In genomic region chr1:19310720-19311502, GRCh38 we compare ENCODE assay signal across 8 cellular contexts. TPM values are rescaled to one million over a fixed set of nuclear protein-coding genes. Genes with fewer than 3 reads are reported as not detected.
DNase-seq lines count a peak whose midpoint lies in the region; ATAC-seq and TF ChIP-seq lines count a peak whose summit lies in the region.

No MANE protein-coding gene starts in this region.

- H3K4me1 ChIP-seq in lung (ENCODE audit: control insufficient read depth in 2 of 2, insufficient read depth in 2 of 2, low read length in 2 of 2) (peaks cover 0 to 24% of the 10 kb centered on the region in 2 donors), upper lobe of right lung (peaks cover 15% of the 10 kb centered on the region)

- H3K4me3 Mint-ChIP-seq in MCF 10A (ENCODE audit: unreplicated experiment) = peak overlapping the region; percentile 77

- DNase-seq in ELF-1 (ENCODE audit: low read depth, low spot score) = peak; percentile 25
- DNase-seq in LNCaP clone FGC (ENCODE audit: low read depth) = no peak
- no peak for DNase-seq in MCF 10A (ENCODE audit: unreplicated experiment)
- no peak for DNase-seq in lung (ENCODE audit: low spot score)
- DNase-seq in upper lobe of right lung = no peak
- DNase-seq in NK-92 (lab: John Stamatoyannopoulos, UW; ENCODE audit: unreplicated experiment) = no peak
- DNase-seq in NCI-H1436 treated with DMSO at 0.1 percent for 48 hours (lab: John Stamatoyannopoulos, UW) = no peak

- H3K4me3 ChIP-seq in LNCaP clone FGC (ENCODE audit: low read depth, low read length) = peak overlapping the region; percentile 70
- H3K4me3 ChIP-seq in lung = peak overlapping the region; percentile 82
- H3K4me3 ChIP-seq in upper lobe of right lung = peak overlapping the region; percentile 97

- ATAC-seq in lung (ENCODE audit: insufficient read depth, low FRiP score) (no peak), upper lobe of right lung (no peak), GM18505 (IDR thresholded peaks at IDR 0.05; ENCODE audit: unreplicated experiment) (no peak)

- H3K4me1 Mint-ChIP-seq in MCF 10A (ENCODE audit: insufficient read depth, unreplicated experiment) = peaks cover 27% of the 10 kb centered on the region

- TSS peak; percentile 42 for BruUV-seq in MCF 10A (replicated peaks; lab: Mats Ljungman, UMichigan)

- POLR2A ChIA-PET in MCF 10A (lab: Yijun Ruan, JAX) = interaction anchor here (0.6 to 3.9 kb wide), 11 partner anchors 16 to 1725 kb away, joined by 3 to 24 read pairs (median 4); partner anchors contain the start of genes EMC1 and MRTO4

- H3K27me3 Mint-ChIP-seq in MCF 10A (ENCODE audit: insufficient read depth, unreplicated experiment) = no peaks in the 10 kb centered on the region

- peaks cover 0 to 18% of the 10 kb centered on the region in 2 donors for H3K36me3 ChIP-seq in lung (ENCODE audit: control insufficient read depth in 2 of 2, insufficient read depth in 2 of 2, low read length in 2 of 2)
- H3K36me3 ChIP-seq in upper lobe of right lung = peaks cover 26% of the 10 kb centered on the region

- CTCF ChIA-PET in MCF 10A (lab: Yijun Ruan, JAX) = interaction anchor here (0.6 kb wide), 1 partner anchor 100 kb away, joined by 3 read pairs; no protein-coding TSS in a partner anchor

- TF ChIP-seq CTCF in LNCaP clone FGC (IDR thresholded peaks at IDR 0.05; ENCODE audit: control insufficient read depth, extremely low read depth, insufficient read depth) = no peak
- no peak for TF ChIP-seq CTCF in MCF 10A (IDR thresholded peaks at IDR 0.05; ENCODE audit: unreplicated experiment)
- TF ChIP-seq CTCF in lung (IDR thresholded peaks at IDR 0.05; ENCODE audit: control extremely low read depth, extremely low read depth) = no peak
- TF ChIP-seq CTCF in upper lobe of right lung (IDR thresholded peaks at IDR 0.05) = no peak

- no peak for TF ChIP-seq POLR2A in GM18505 (IDR thresholded peaks at IDR 0.05; ENCODE audit: borderline replicate concordance, extremely low read depth, insufficient read depth, insufficient read length)

- H3K36me3 Mint-ChIP-seq in MCF 10A (ENCODE audit: insufficient read depth, unreplicated experiment) = peaks cover 16% of the 10 kb centered on the region

- H3K27ac ChIP-seq in lung (ENCODE audit: low read depth in 1 of 2, low read length in 1 of 2) (peak overlapping the region in 1 of 2 donors; percentile 78), upper lobe of right lung (no peak overlapping the region)

- WGBS in lung, 2 donors = 49 to 53% methylated on average over 12 to 13 of the region's 13 CpGs

- no peaks in the 10 kb centered on the region for H3K27me3 ChIP-seq in lung (ENCODE audit: control insufficient read depth, insufficient read depth)
- no peaks in the 10 kb centered on the region for H3K27me3 ChIP-seq in upper lobe of right lung

- H3K9me3 Mint-ChIP-seq in MCF 10A (ENCODE audit: unreplicated experiment) = no peaks in the 10 kb centered on the region

- intact Hi-C loops in MCF 10A (cut with micrococcal nuclease) (no loop called here), upper lobe of right lung (cut with DNase I) (no loop called here)

- H3K9me3 ChIP-seq in lung (ENCODE audit: control insufficient read depth in 2 of 2, insufficient read depth in 1 of 2, low read length in 1 of 2) (no peaks in the 10 kb centered on the region), upper lobe of right lung (no peaks in the 10 kb centered on the region)

- H3K27ac Mint-ChIP-seq in MCF 10A (ENCODE audit: low read depth, unreplicated experiment) = peak overlapping the region; percentile 59

RNA-seq across cellular contexts. Expression of gene AKR7A2, which starts 1.0 kb away (rescaled TPM):
- total RNA-seq in MCF 10A (2022) (26.7 and 28.7 TPM in 2 replicates), lung (10 to 100 TPM; 49.5 to 54.0 TPM), upper lobe of right lung (39.1 TPM)
- polyA plus RNA-seq in lung = 10 to 100 TPM; 15.3 to 36.4 TPM

RNA-seq across cellular contexts. Expression of gene SLC66A1, which starts 1.2 kb away (rescaled TPM):
- total RNA-seq in MCF 10A (2022) (16.2 and 20.2 TPM in 2 replicates), lung (10 to 100 TPM; 15.9 to 22.4 TPM), upper lobe of right lung (20.9 TPM)
- polyA plus RNA-seq in lung = 10 to 100 TPM; 19.9 to 20.7 TPM

RNA-seq across cellular contexts. Expression of gene AKR7A3, which starts 22.3 kb away (rescaled TPM):
- total RNA-seq in MCF 10A (2022) (0.40 and 0.69 TPM in 2 replicates), lung (1 to 10 TPM in 1 of 2 donors, under 1 TPM in 1; 0.74 to 1.3 TPM), upper lobe of right lung (0.43 TPM)
- polyA plus RNA-seq in lung = under 1 TPM; 0.23 to 0.91 TPM

RNA-seq across cellular contexts. Expression of gene MRTO4, which starts 59.3 kb away (rescaled TPM):
- total RNA-seq in MCF 10A (2022) (37.3 and 46.0 TPM in 2 replicates), lung (10 to 100 TPM; 13.9 to 33.3 TPM), upper lobe of right lung (27.3 TPM)
- 10 to 100 TPM; 38.1 to 59.1 TPM for polyA plus RNA-seq in lung

RNA-seq across cellular contexts. Expression of gene EMC1, which starts 59.6 kb away (rescaled TPM):
- total RNA-seq in MCF 10A (2022) = 75.9 and 77.2 TPM in 2 replicates
- 10 to 100 TPM; 50.1 to 52.7 TPM for total RNA-seq in lung
- 10 to 100 TPM; 12.1 to 22.9 TPM for polyA plus RNA-seq in lung
- 38.7 TPM for total RNA-seq in upper lobe of right lung
